Comparison of ENCODE assay signal across 7 cellular contexts in the genomic region with DNA sequence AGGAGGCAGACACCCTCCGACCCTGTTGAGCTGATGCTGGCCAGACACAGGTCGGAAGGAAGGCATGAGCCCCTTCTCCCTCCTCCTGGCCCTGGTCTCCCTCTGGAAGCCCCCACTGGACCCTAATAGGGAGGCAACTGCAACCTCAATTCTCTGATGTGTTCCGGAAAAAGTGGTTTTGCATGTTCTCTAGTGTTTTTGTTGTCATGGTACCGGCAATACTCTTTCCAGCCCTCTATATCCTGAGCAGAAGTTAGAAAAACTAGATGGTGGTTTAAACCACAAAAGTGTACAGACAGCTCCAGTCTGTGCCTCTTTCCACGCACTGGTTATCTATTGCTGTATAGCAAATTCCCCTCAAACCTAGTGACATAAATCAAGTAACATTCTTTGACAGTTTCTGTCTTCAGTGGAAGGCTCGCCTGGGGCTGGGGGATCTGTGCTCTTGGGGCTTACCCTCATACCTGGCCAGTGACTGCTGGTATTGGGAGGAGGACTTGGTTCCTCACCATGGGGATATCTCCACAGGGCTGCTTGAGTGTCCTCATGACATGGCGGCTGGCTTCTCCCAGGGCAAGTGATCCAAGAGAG. TPM values are rescaled to one million over a fixed set of nuclear protein-coding genes. Genes with fewer than 3 reads are reported as not detected.
DNase-seq lines count a peak whose midpoint lies in the region; ATAC-seq and TF ChIP-seq lines count a peak whose summit lies in the region.

No MANE protein-coding gene starts in this region.

- no peaks in the 10 kb centered on the region for H3K9me3 Mint-ChIP-seq in activated T-cell treated with anti-CD3 and anti-CD28 coated beads, Interleukin-2, amount 50 U/mL, for 4 hours

- peaks cover 0 to 45% (median 0%) of the 10 kb centered on the region in 6 donors for H3K36me3 ChIP-seq in spleen

- H3K27ac ChIP-seq in spleen, result peak overlapping the region in 6 of 8 donors; percentile 40 to 83 (median 68)

- TF ChIP-seq POLR2A in spleen (IDR thresholded peaks at IDR 0.05), result no peak

- no peak for TF ChIP-seq CTCF in spleen (IDR thresholded peaks at IDR 0.05 in 8 of 11, conservative IDR thresholded peaks at IDR 0.05 in 3 of 11)

- no peaks in the 10 kb centered on the region for H3K27me3 Mint-ChIP-seq in activated T-cell treated with anti-CD3 and anti-CD28 coated beads, Interleukin-2, amount 50 U/mL, for 4 hours (ENCODE audit: low read depth)

- 35 to 53% (median 43%) methylated on average over 7 of the region's 7 CpGs for WGBS in spleen, 5 donors

- H3K4me3 ChIP-seq in spleen, result peak overlapping the region in 1 of 8 donors; percentile 40

- H3K4me1 ChIP-seq in spleen, result peaks cover 6 to 65% (median 35%) of the 10 kb centered on the region in 6 donors

- no peaks in the 10 kb centered on the region for H3K9me3 ChIP-seq in spleen

- intact Hi-C loops in spleen (cut with DNase I; ENCODE audit: low total_unique reads), result no loop called here

- peak overlapping the region; percentile 36 for H3K4me3 Mint-ChIP-seq in activated T-cell treated with anti-CD3 and anti-CD28 coated beads, Interleukin-2, amount 50 U/mL, for 4 hours

- H3K27me3 ChIP-seq in spleen (replicated peaks in 1 of 7), result no peaks in the 10 kb centered on the region

- peaks cover 69% of the 10 kb centered on the region for H3K4me1 Mint-ChIP-seq in activated T-cell treated with anti-CD3 and anti-CD28 coated beads, Interleukin-2, amount 50 U/mL, for 4 hours (ENCODE audit: low read depth)

- H3K36me3 Mint-ChIP-seq in activated T-cell treated with anti-CD3 and anti-CD28 coated beads, Interleukin-2, amount 50 U/mL, for 4 hours (ENCODE audit: insufficient read depth), result peaks cover 36% of the 10 kb centered on the region

- peak; percentile 69 for ATAC-seq in GM19455 (IDR thresholded peaks at IDR 0.05; ENCODE audit: unreplicated experiment)
- ATAC-seq in HG03342 (IDR thresholded peaks at IDR 0.05; ENCODE audit: unreplicated experiment), result peak; percentile 95
- ATAC-seq in activated T-cell treated with anti-CD3 and anti-CD28 coated beads, Interleukin-2, amount 50 U/mL, for 4 hours, result peak; percentile 84 to 87
- ATAC-seq in HG02970 (IDR thresholded peaks at IDR 0.05; ENCODE audit: low FRiP score, unreplicated experiment), result no peak

- no peak for DNase-seq in activated T-cell treated with anti-CD3 and anti-CD28 coated beads, Interleukin-2, amount 50 U/mL, for 4 hours
- DNase-seq in spleen (peak; percentile 69), DMS 273 treated with DMSO at 0.1 percent for 48 hours (lab: John Stamatoyannopoulos, UW) (no peak), AG08395 (ENCODE audit: low spot score) (no peak)

RNA-seq across cellular contexts. Expression of gene SYTL3, which starts 37.0 kb away (rescaled TPM):
- total RNA-seq in activated T-cell treated with anti-CD3 and anti-CD28 coated beads, Interleukin-2, amount 50 U/mL, for 4 hours, result 10 to 100 TPM; 33.6 to 72.6 (median 38.5) TPM
- total RNA-seq in spleen, result 10 to 100 TPM; 13.2 to 48.3 (median 19.5) TPM
- 1 to 10 TPM; 5.9 to 8.5 (median 6.4) TPM for polyA plus RNA-seq in spleen

RNA-seq across cellular contexts. Expression of gene DYNLT1, which starts 42.3 kb away (rescaled TPM):
- total RNA-seq in activated T-cell treated with anti-CD3 and anti-CD28 coated beads, Interleukin-2, amount 50 U/mL, for 4 hours, result 10 to 100 TPM; 57.5 to 67.1 (median 64.9) TPM
- total RNA-seq in spleen, result 10 to 100 TPM; 61.3 to 91.3 (median 71.3) TPM
- polyA plus RNA-seq in spleen, result 100 to 1,000 TPM in 2 of 3 donors, 10 to 100 TPM in 1; 81.8 to 131 (median 126) TPM
